Comparison of ENCODE assay signal across 1 cellular context in the genomic region with DNA sequence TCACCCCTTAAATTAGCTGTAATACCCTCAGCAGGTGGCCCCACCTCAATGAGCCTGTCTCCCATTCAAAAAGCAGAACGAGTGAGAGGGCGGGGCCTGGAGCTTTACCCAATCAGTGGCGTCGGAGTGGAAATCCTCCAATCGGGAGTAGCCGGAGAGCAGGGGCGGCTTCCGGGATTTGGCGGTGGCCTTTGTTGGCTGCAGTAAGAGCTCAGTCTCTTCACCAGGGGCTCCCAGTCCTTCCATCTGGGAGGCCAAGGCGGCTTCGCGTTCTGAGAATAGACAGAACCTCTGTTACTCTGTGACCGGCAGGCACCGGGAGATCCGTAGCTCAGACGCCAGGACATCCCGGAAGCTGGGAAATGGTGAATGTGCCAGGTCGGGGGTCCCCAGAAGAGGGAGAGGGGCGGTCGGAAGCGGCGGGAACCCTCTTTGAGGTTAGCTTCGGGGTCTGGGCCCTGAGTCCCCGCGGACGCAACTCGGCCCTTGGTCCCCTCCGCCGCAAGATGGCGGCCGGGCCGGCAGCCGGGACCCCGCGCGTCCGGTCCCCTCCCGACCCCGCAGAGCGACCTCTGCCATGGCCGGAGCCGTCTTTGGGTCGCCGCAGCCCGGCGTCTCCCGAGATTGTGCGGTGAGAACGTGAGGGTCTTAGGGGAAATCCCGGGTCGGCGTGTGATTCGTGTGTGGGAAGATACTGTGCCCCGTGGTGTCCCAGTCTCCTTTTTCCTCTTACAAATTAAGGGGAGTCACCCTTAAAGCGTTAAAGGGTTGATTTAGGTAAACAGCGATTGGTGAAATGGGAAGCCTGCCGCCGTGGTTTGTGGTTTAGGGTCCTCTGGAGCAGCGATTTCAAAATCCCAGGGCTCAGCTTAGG.
TF ChIP-seq lines count a peak whose summit lies in the region.

No MANE protein-coding gene starts in this region.

TF ChIP-seq in HepG2, 621 proteins besides CTCF, POLR2A, EP300 and RAD21 (continued from another document and continues in another):
- TF ChIP-seq, protein P1, sequence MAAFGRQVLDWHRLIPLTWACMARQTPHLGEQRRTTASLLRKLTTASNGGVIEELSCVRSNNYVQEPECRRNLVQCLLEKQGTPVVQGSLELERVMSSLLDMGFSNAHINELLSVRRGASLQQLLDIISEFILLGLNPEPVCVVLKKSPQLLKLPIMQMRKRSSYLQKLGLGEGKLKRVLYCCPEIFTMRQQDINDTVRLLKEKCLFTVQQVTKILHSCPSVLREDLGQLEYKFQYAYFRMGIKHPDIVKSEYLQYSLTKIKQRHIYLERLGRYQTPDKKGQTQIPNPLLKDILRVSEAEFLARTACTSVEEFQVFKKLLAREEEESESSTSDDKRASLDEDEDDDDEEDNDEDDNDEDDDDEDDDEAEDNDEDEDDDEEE (CRISPR knock-in tag; IDR thresholded peaks at IDR 0.05) = 0 out of 2 replicates have a peak, but pooled peaks have one; percentile 53
- TF ChIP-seq NFE2 (CRISPR knock-in tag; IDR thresholded peaks at IDR 0.05) (no peak), RBAK (CRISPR knock-in tag; IDR thresholded peaks at IDR 0.05) (no peak), KAT2B (IDR thresholded peaks at IDR 0.05; ENCODE audit: borderline replicate concordance, low read depth, low read length) (no peak), ZNF569 (CRISPR knock-in tag; IDR thresholded peaks at IDR 0.05; ENCODE audit: borderline replicate concordance) (peak; percentile 89; the same call in 1 of the 2 replicates), ZNF24 (IDR thresholded peaks at IDR 0.05) (no peak; the same call in 1 of the 2 replicates), CHD2 (IDR thresholded peaks at IDR 0.05; ENCODE audit: low read depth, low read length) (no peak; the same call in 1 of the 2 replicates), GABPA (IDR thresholded peaks at IDR 0.05; ENCODE audit: low read depth, low read length) (peak; percentile 2; the same call in 1 of the 2 replicates), GABPA (CRISPR knock-in tag; IDR thresholded peaks at IDR 0.05; ENCODE audit: low read depth) (peak; percentile 76), MIER2 (CRISPR knock-in tag; IDR thresholded peaks at IDR 0.05) (0 out of 2 replicates have a peak, but pooled peaks have one; percentile 64), TOPORS (CRISPR knock-in tag; IDR thresholded peaks at IDR 0.05) (peak; percentile 96), U2AF2 (IDR thresholded peaks at IDR 0.05; ENCODE audit: low read depth, low read length) (peak; percentile 43; the same call in 1 of the 2 replicates), SMARCC2 (IDR thresholded peaks at IDR 0.05) (no peak), POLR2G (IDR thresholded peaks at IDR 0.05; ENCODE audit: low read depth, low read length) (peak; percentile 100), YEATS2 (CRISPR knock-in tag; IDR thresholded peaks at IDR 0.05; ENCODE audit: borderline replicate concordance) (peak; percentile 88; the same call in 1 of the 2 replicates), AKAP8 (CRISPR knock-in tag; IDR thresholded peaks at IDR 0.05) (peak; percentile 99), ZBTB21 (CRISPR knock-in tag; IDR thresholded peaks at IDR 0.05) (no peak), SUZ12 (IDR thresholded peaks at IDR 0.05; ENCODE audit: low read depth, low read length) (no peak), ZNF792 (CRISPR knock-in tag; IDR thresholded peaks at IDR 0.05) (peak; percentile 63; the same call in 1 of the 2 replicates), GPBP1L1 (CRISPR knock-in tag; IDR thresholded peaks at IDR 0.05) (no peak), ZNF496 (CRISPR knock-in tag; IDR thresholded peaks at IDR 0.05; ENCODE audit: insufficient replicate concordance) (no peak), ZNF205 (CRISPR knock-in tag; IDR thresholded peaks at IDR 0.05) (peak; percentile 77), STAT6 (CRISPR knock-in tag; IDR thresholded peaks at IDR 0.05; ENCODE audit: borderline replicate concordance) (no peak; the same call in 1 of the 2 replicates), RNF2 (conservative IDR thresholded peaks at IDR 0.05; ENCODE audit: low read depth) (no peak), ZNF747 (CRISPR knock-in tag; IDR thresholded peaks at IDR 0.05; ENCODE audit: borderline replicate concordance) (peak; percentile 85), ARID2 (CRISPR knock-in tag; IDR thresholded peaks at IDR 0.05; ENCODE audit: borderline replicate concordance) (peak; percentile 98), ZBTB43 (CRISPR knock-in tag; conservative IDR thresholded peaks at IDR 0.05) (peak; percentile 87), ZNF580 (CRISPR knock-in tag; IDR thresholded peaks at IDR 0.05; ENCODE audit: borderline replicate concordance, low read depth) (peak; percentile 95; the same call in 1 of the 2 replicates), PATZ1 (CRISPR knock-in tag; IDR thresholded peaks at IDR 0.05) (peak; percentile 29), YY1 (IDR thresholded peaks at IDR 0.05; ENCODE audit: insufficient read depth, insufficient replicate concordance, low read depth, low read length) (peak; percentile 95), HNRNPUL1 (IDR thresholded peaks at IDR 0.05; ENCODE audit: low read depth, low read length) (no peak), HNRNPL (IDR thresholded peaks at IDR 0.05; ENCODE audit: low read depth, low read length) (0 out of 2 replicates have a peak, but pooled peaks have one; percentile 54), ZFP82 (CRISPR knock-in tag; IDR thresholded peaks at IDR 0.05; ENCODE audit: borderline replicate concordance) (no peak; the same call in 1 of the 2 replicates), TRIM24 (CRISPR knock-in tag; IDR thresholded peaks at IDR 0.05) (no peak)
- TF ChIP-seq, protein P2, sequence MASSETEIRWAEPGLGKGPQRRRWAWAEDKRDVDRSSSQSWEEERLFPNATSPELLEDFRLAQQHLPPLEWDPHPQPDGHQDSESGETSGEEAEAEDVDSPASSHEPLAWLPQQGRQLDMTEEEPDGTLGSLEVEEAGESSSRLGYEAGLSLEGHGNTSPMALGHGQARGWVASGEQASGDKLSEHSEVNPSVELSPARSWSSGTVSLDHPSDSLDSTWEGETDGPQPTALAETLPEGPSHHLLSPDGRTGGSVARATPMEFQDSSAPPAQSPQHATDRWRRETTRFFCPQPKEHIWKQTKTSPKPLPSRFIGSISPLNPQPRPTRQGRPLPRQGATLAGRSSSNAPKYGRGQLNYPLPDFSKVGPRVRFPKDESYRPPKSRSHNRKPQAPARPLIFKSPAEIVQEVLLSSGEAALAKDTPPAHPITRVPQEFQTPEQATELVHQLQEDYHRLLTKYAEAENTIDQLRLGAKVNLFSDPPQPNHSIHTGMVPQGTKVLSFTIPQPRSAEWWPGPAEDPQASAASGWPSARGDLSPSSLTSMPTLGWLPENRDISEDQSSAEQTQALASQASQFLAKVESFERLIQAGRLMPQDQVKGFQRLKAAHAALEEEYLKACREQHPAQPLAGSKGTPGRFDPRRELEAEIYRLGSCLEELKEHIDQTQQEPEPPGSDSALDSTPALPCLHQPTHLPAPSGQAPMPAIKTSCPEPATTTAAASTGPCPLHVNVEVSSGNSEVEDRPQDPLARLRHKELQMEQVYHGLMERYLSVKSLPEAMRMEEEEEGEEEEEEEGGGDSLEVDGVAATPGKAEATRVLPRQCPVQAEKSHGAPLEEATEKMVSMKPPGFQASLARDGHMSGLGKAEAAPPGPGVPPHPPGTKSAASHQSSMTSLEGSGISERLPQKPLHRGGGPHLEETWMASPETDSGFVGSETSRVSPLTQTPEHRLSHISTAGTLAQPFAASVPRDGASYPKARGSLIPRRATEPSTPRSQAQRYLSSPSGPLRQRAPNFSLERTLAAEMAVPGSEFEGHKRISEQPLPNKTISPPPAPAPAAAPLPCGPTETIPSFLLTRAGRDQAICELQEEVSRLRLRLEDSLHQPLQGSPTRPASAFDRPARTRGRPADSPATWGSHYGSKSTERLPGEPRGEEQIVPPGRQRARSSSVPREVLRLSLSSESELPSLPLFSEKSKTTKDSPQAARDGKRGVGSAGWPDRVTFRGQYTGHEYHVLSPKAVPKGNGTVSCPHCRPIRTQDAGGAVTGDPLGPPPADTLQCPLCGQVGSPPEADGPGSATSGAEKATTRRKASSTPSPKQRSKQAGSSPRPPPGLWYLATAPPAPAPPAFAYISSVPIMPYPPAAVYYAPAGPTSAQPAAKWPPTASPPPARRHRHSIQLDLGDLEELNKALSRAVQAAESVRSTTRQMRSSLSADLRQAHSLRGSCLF (CRISPR knock-in tag; IDR thresholded peaks at IDR 0.05; ENCODE audit: borderline replicate concordance) = peak; percentile 87
- TF ChIP-seq, protein P3, sequence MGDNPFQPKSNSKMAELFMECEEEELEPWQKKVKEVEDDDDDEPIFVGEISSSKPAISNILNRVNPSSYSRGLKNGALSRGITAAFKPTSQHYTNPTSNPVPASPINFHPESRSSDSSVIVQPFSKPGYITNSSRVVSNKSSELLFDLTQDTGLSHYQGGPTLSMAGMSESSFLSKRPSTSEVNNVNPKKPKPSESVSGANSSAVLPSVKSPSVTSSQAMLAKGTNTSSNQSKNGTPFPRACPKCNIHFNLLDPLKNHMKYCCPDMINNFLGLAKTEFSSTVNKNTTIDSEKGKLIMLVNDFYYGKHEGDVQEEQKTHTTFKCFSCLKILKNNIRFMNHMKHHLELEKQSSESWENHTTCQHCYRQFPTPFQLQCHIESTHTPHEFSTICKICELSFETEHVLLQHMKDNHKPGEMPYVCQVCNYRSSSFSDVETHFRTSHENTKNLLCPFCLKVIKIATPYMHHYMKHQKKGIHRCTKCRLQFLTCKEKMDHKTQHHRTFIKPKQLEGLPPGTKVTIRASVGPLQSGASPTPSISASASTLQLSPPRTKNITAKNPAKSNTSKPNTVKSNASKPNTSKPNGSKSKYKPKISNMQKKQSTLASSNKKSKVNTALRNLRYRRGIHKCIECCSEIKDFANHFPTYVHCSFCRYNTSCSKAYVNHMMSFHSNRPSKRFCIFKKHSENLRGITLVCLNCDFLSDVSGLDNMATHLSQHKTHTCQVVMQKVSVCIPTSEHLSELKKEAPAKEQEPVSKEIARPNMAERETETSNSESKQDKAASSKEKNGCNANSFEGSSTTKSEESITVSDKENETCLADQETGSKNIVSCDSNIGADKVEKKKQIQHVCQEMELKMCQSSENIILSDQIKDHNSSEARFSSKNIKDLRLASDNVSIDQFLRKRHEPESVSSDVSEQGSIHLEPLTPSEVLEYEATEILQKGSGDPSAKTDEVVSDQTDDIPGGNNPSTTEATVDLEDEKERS (CRISPR knock-in tag; IDR thresholded peaks at IDR 0.05) = no peak; the same call in 1 of the 2 replicates
